Comparison of ENCODE assay signal across 1 cellular context in the genomic region with DNA sequence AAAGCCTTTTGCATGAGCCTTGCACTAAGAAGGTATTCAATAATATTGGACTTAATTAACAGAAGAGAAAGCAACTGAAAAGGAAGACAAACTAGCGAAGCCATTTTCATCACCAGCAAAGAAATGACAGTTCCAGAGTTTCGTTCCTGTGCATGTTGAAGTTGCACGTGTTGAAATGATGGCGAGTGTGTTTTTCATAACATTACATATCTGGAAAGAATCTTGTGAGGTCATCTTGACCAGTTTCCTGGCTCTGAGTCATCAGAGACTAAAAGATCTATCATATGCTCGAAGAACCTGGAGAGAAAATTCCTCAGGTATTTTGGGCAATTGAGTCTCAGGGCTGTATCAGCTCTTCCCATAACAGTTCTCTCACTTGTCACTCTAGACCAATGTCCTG.
TF ChIP-seq lines count a peak whose summit lies in the region.

No MANE protein-coding gene starts in this region.

TF ChIP-seq in K562, 482 proteins besides CTCF, POLR2A, EP300 and RAD21 (continued from another document):
- TF ChIP-seq TSHZ1 (CRISPR knock-in tag; IDR thresholded peaks at IDR 0.05), result no peak
- no peak for TF ChIP-seq HMG20B (CRISPR knock-in tag; IDR thresholded peaks at IDR 0.05)
- no peak for TF ChIP-seq TEAD1 (CRISPR knock-in tag; IDR thresholded peaks at IDR 0.05)
- no peak for TF ChIP-seq ZKSCAN1 (IDR thresholded peaks at IDR 0.05; ENCODE audit: low read depth, low read length)
- TF ChIP-seq ARID2 (IDR thresholded peaks at IDR 0.05), result no peak
- TF ChIP-seq U2AF2 (optimal IDR thresholded peaks at IDR 0.05; ENCODE audit: low read depth, low read length), result no peak
- TF ChIP-seq, protein P1, sequence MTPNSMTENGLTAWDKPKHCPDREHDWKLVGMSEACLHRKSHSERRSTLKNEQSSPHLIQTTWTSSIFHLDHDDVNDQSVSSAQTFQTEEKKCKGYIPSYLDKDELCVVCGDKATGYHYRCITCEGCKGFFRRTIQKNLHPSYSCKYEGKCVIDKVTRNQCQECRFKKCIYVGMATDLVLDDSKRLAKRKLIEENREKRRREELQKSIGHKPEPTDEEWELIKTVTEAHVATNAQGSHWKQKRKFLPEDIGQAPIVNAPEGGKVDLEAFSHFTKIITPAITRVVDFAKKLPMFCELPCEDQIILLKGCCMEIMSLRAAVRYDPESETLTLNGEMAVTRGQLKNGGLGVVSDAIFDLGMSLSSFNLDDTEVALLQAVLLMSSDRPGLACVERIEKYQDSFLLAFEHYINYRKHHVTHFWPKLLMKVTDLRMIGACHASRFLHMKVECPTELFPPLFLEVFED (CRISPR knock-in tag; conservative IDR thresholded peaks at IDR 0.05), result no peak
- no peak for TF ChIP-seq IRF1 (CRISPR knock-in tag; IDR thresholded peaks at IDR 0.05; ENCODE audit: borderline replicate concordance)
- TF ChIP-seq, protein P2, sequence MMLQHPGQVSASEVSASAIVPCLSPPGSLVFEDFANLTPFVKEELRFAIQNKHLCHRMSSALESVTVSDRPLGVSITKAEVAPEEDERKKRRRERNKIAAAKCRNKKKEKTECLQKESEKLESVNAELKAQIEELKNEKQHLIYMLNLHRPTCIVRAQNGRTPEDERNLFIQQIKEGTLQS (IDR thresholded peaks at IDR 0.05), result peak; percentile 59
- TF ChIP-seq, protein P2 (CRISPR knock-in tag; conservative IDR thresholded peaks at IDR 0.05), result no peak
- TF ChIP-seq SP1 (CRISPR knock-in tag; IDR thresholded peaks at IDR 0.05), result no peak
- no peak for TF ChIP-seq FOXA1 (IDR thresholded peaks at IDR 0.05; ENCODE audit: borderline replicate concordance)
- TF ChIP-seq CUX1 (CRISPR knock-in tag; IDR thresholded peaks at IDR 0.05), result no peak
- peak; percentile 35; the same call in 1 of the 2 replicates for TF ChIP-seq JUND (IDR thresholded peaks at IDR 0.05; ENCODE audit: borderline replicate concordance, low read depth, low read length)
- no peak for TF ChIP-seq JUND (tag; IDR thresholded peaks at IDR 0.05; ENCODE audit: borderline replicate concordance, low read depth, low read length)
